Comparison of ENCODE assay signal across 14 cellular contexts in the genomic region with DNA sequence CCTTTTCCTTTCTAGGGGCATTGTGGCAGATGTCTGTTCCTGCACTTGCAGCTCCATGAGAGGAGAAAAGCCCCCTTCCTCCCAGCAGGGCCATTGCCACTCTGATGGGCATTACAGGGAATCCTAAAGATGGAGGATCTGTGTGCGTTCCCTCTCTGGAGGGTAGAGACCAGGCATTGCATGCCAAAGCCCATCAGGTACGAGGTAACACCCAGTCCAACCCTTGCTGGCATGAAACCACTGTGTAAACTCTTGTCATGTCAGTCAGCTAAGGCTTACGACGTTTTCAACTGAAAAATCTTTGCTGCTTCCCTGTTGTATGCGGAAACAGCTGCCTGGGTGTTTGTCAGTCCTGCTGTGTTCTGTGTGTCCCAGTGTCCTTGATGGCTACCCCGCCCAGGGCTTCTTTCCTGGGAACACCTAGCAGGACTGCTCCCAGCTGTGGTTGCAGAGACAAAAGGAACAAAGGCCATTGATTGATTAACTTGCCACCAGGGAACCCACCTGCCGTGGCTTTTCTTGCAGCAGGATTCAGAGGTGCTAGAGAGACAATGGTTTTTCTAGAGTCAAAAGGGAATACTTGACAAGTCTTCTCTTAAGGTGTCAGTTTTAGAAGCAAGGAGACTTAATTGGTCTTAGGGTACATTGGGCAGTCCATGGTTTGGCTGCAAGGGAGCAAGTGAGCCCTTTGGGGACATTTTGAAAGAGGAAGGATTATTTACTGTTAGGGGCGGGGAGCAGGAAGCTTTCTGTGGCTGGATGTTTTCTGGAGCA. TPM values are rescaled to one million over a fixed set of nuclear protein-coding genes. Genes with fewer than 3 reads are reported as not detected.
A peak's percentile ranks its signal among the peaks of the same experiment; 100 is the strongest.
DNase-seq lines count a peak whose midpoint lies in the region; ATAC-seq and TF ChIP-seq lines count a peak whose summit lies in the region.
"Had no signal": no experiment of that assay in that cellular context is flagged by ENCODE, and none has a peak within 500 bp of the region (broad histone marks: within the 10 kb centered on the region; RNA-seq: fewer than 3 reads in every experiment).

No MANE protein-coding gene starts in this region.

- no peak overlapping the region for H3K4me3 ChIP-seq in A673 (ENCODE audit: low read depth, low read length, poor library complexity, severe bottlenecking)
- no peak overlapping the region for H3K4me3 ChIP-seq in MG63
- H3K4me3 ChIP-seq: SK-N-MC had no signal

- CTCF ChIA-PET in A673 (lab: Charles Lee), result no interaction called here

- no peak overlapping the region for H3K27ac ChIP-seq in A673 (ENCODE audit: low read depth, low read length, poor library complexity, severe bottlenecking)
- H3K27ac ChIP-seq: SK-N-MC had no signal

- BruUV-seq in A673 (replicated peaks; lab: Mats Ljungman, UMichigan), result no TSS peak

- DNase-seq in NCI-H2196 (lab: John Stamatoyannopoulos, UW; ENCODE audit: unreplicated experiment) (peak; percentile 14), NCI-H2196 treated with DMSO at 0.1 percent for 48 hours (lab: John Stamatoyannopoulos, UW; ENCODE audit: unreplicated experiment) (no peak), NCI-H69 (lab: John Stamatoyannopoulos, UW) (peak; percentile 97), ureter (ENCODE audit: low spot score) (peak; percentile 61), T1000 (lab: John Stamatoyannopoulos, UW) (no peak), A673 (ENCODE audit: low spot score) (no peak), MG63 (no peak)
- DNase-seq: dermis blood vessel endothelial cell; NCI-H1105 treated with DMSO at 0.1 percent for 48 hours; stimulated activated CD4-positive, alpha-beta T cell treated with anti-CD3 and anti-CD28 coated beads, Interleukin-4, amount 100 ng/mL, for 4 hours had no signal

- no peak for TF ChIP-seq CTCF in A673 (conservative IDR thresholded peaks at IDR 0.05; ENCODE audit: low read depth, low read length)

- H3K27me3 ChIP-seq in A673 (replicated peaks; ENCODE audit: insufficient read depth, low read depth, low read length, poor library complexity), result no peaks in the 10 kb centered on the region
- H3K27me3 ChIP-seq in MG63, result peaks cover 5% of the 10 kb centered on the region

- no peaks in the 10 kb centered on the region for H3K9me3 ChIP-seq in A673 (ENCODE audit: low read depth, low read length, poor library complexity, severe bottlenecking)
- H3K9me3 ChIP-seq in MG63, result no peaks in the 10 kb centered on the region

- H3K4me1 ChIP-seq in A673 (ENCODE audit: insufficient read depth, low read length, poor library complexity, severe bottlenecking), result no peaks in the 10 kb centered on the region

- ATAC-seq in esophagus mucosa, result peak; percentile 33
- ATAC-seq: sciatic nerve had no signal

- no peaks in the 10 kb centered on the region for H3K36me3 ChIP-seq in A673 (ENCODE audit: insufficient read depth, low read length, poor library complexity, severe bottlenecking)
- H3K36me3 ChIP-seq in MG63, result no peaks in the 10 kb centered on the region

- POLR2A ChIA-PET in A673 (lab: Charles Lee; ENCODE audit: low non-redundant PET), result no interaction called here

- intact Hi-C loops in A673 (cut with micrococcal nuclease; ENCODE audit: unreplicated experiment), result no loop called here

RNA-seq across cellular contexts. Expression of a gene that starts 24.6 kb away (rescaled TPM):
- 1.2 TPM for total RNA-seq in esophagus mucosa
- 21.9 TPM for total RNA-seq in ureter
- 0.32 and 0.33 TPM in 2 replicates for total RNA-seq in A673 (2021)
- 0.02 and 0.10 TPM in 2 replicates for total RNA-seq in MG63 (2014; rRNA removed; shearing (Covaris generic); ENCODE audit: low replicate concordance)
- total RNA-seq: activated CD8-positive, alpha-beta memory T cell treated with anti-CD3 and anti-CD28 coated beads for 36 hours; sciatic nerve had no signal

Comparison
In these comparisons a context has a peak if more than half of its experiments do, and no peak if none do; other contexts are left out.
1. DNase-seq: peak in NCI-H2196 (single experiment), NCI-H69 (single experiment) and ureter (single experiment); none in NCI-H2196 treated with DMSO at 0.1 percent for 48 hours (single experiment), T1000 (single experiment), A673 (single experiment) and MG63 (single experiment).
2. RNA of a gene that starts 24.6 kb away (total RNA-seq): 21.9 TPM in ureter (single experiment); 1.2 TPM in esophagus mucosa (single experiment), 0.32 to 0.33 TPM in A673 and 0.02 to 0.10 TPM in MG63; every median in the first group is over 10 times any median in the second.